ENCODE assay signal across 24 cellular contexts in the genomic region with DNA sequence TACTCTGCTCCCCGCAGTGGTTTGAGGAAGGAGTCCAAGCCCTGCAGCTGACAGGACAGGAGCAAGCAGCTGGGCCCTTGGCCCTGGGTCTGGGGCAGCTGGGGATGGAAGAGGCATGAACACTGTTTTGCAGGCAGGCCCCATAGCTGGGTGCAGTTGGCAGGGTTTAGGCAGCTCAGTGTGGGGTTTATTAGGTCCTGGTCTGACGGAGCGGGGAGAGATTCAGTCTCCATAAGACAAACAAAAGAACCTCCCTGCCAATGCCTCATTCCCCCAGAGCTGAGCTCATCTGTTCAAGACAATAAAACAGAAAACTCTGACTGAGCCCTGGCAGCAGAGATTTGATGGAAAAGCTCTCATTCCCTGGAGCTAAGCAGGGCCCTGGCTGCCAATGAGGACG. TPM values are rescaled to one million over a fixed set of nuclear protein-coding genes. Genes with fewer than 3 reads are reported as not detected.
A peak's percentile ranks its signal among the peaks of the same experiment; 100 is the strongest.
DNase-seq lines count a peak whose midpoint lies in the region; ATAC-seq and TF ChIP-seq lines count a peak whose summit lies in the region.
"Had no signal": no experiment of that assay in that cellular context is flagged by ENCODE, and none has a peak within 500 bp of the region (broad histone marks: within the 10 kb centered on the region; RNA-seq: fewer than 3 reads in every experiment).

No MANE protein-coding gene starts in this region.

- no peaks in the 10 kb centered on the region for H3K4me1 ChIP-seq in hepatocyte (ENCODE audit: insufficient read depth)
- no peaks in the 10 kb centered on the region for H3K4me1 ChIP-seq in Peyer's patch
- H3K4me1 ChIP-seq: A549, foreskin keratinocyte, pancreas, thyroid gland had no signal

- ATAC-seq in activated CD8-positive, alpha-beta memory T cell treated with anti-CD3 and anti-CD28 coated beads, Interleukin-2, amount 10 ng/mL, durations not matched to agents 7 days and 5 days: no peak
- ATAC-seq: A549; activated CD8-positive, alpha-beta T cell treated with anti-CD3 and anti-CD28 coated beads for 36 hours; effector memory CD8-positive, alpha-beta T cell; foreskin keratinocyte; pancreas had no signal

- peaks cover 4% of the 10 kb centered on the region for H3K4me1 Mint-ChIP-seq in brain
- H3K4me1 Mint-ChIP-seq in activated CD8-positive, alpha-beta memory T cell treated with anti-CD3 and anti-CD28 coated beads, Interleukin-2, amount 10 ng/mL, durations not matched to agents 7 days and 5 days: no peaks in the 10 kb centered on the region
- H3K4me1 Mint-ChIP-seq: activated naive CD8-positive, alpha-beta T cell treated with anti-CD3 and anti-CD28 coated beads, Interleukin-2, amount 10 ng/mL, durations not matched to agents 7 days and 5 days; CD4-positive, CD25-positive, alpha-beta regulatory T cell had no signal

- H3K36me3 ChIP-seq in hepatocyte (replicated peaks; ENCODE audit: insufficient read depth, low read depth) (no peaks in the 10 kb centered on the region), Peyer's patch (no peaks in the 10 kb centered on the region)
- H3K36me3 ChIP-seq: pancreas, spleen, thyroid gland had no signal

- no peaks in the 10 kb centered on the region for H3K79me2 ChIP-seq in hepatocyte

- H3K27me3 ChIP-seq in hepatocyte: no peaks in the 10 kb centered on the region
- no peaks in the 10 kb centered on the region for H3K27me3 ChIP-seq in Peyer's patch
- H3K27me3 ChIP-seq: pancreas, spleen, thyroid gland had no signal

- CTCF ChIA-PET in activated CD8-positive, alpha-beta memory T cell treated with anti-CD3 and anti-CD28 coated beads, Interleukin-2, amount 10 ng/mL, durations not matched to agents 7 days and 5 days (lab: Charles Lee): no interaction called here

- peak overlapping the region in 3 of 5 experiments; percentile 44 to 85 (median 78) for H3K27ac Mint-ChIP-seq in brain
- H3K27ac Mint-ChIP-seq in activated CD8-positive, alpha-beta memory T cell treated with anti-CD3 and anti-CD28 coated beads, Interleukin-2, amount 10 ng/mL, durations not matched to agents 7 days and 5 days: no peak overlapping the region
- H3K27ac Mint-ChIP-seq: activated CD8-positive, alpha-beta T cell treated with anti-CD3 and anti-CD28 coated beads for 36 hours; activated naive CD8-positive, alpha-beta T cell treated with anti-CD3 and anti-CD28 coated beads, Interleukin-2, amount 10 ng/mL, durations not matched to agents 7 days and 5 days; CD4-positive, CD25-positive, alpha-beta regulatory T cell; effector memory CD8-positive, alpha-beta T cell had no signal

- H3K4me3 ChIP-seq in AG10803 (ENCODE audit: low read length) (no peak overlapping the region), hepatocyte (no peak overlapping the region), Peyer's patch (no peak overlapping the region)
- H3K4me3 ChIP-seq: A549, pancreas, SK-N-MC, spleen, thyroid gland had no signal

- no peak overlapping the region for H3K4me3 Mint-ChIP-seq in brain
- no peak overlapping the region for H3K4me3 Mint-ChIP-seq in activated CD8-positive, alpha-beta memory T cell treated with anti-CD3 and anti-CD28 coated beads, Interleukin-2, amount 10 ng/mL, durations not matched to agents 7 days and 5 days
- H3K4me3 Mint-ChIP-seq: activated CD8-positive, alpha-beta T cell treated with anti-CD3 and anti-CD28 coated beads for 36 hours; activated naive CD8-positive, alpha-beta T cell treated with anti-CD3 and anti-CD28 coated beads, Interleukin-2, amount 10 ng/mL, durations not matched to agents 7 days and 5 days; CD4-positive, CD25-positive, alpha-beta regulatory T cell; effector memory CD8-positive, alpha-beta T cell had no signal

- no peak overlapping the region for H2AFZ ChIP-seq in hepatocyte

- TF ChIP-seq CTCF in AG10803 (conservative IDR thresholded peaks at IDR 0.05; ENCODE audit: low read length) (no peak), brain (conservative IDR thresholded peaks at IDR 0.05) (no peak), hepatocyte (IDR thresholded peaks at IDR 0.05; ENCODE audit: poor library complexity) (no peak), Peyer's patch (IDR thresholded peaks at IDR 0.05) (no peak)

- TF ChIP-seq POLR2A in Peyer's patch (IDR thresholded peaks at IDR 0.05): no peak

- no peaks in the 10 kb centered on the region for H3K9me2 ChIP-seq in hepatocyte (replicated peaks; ENCODE audit: insufficient read depth)

- WGBS in hepatocyte (ENCODE audit: low lambda C conversion rate, missing lambda C conversion rate): 58% methylated on average over 4 of the region's 4 CpGs

- H4K20me1 ChIP-seq in hepatocyte (ENCODE audit: insufficient read depth, poor library complexity, severe bottlenecking): no peaks in the 10 kb centered on the region

- peaks cover 6% of the 10 kb centered on the region for H3K27me3 Mint-ChIP-seq in brain
- peaks cover 14% of the 10 kb centered on the region for H3K27me3 Mint-ChIP-seq in activated CD8-positive, alpha-beta memory T cell treated with anti-CD3 and anti-CD28 coated beads, Interleukin-2, amount 10 ng/mL, durations not matched to agents 7 days and 5 days
- H3K27me3 Mint-ChIP-seq: activated naive CD8-positive, alpha-beta T cell treated with anti-CD3 and anti-CD28 coated beads, Interleukin-2, amount 10 ng/mL, durations not matched to agents 7 days and 5 days had no signal

- no peaks in the 10 kb centered on the region for H3K9me3 ChIP-seq in hepatocyte (ENCODE audit: low read depth)
- no peaks in the 10 kb centered on the region for H3K9me3 ChIP-seq in Peyer's patch
- H3K9me3 ChIP-seq: pancreas, thyroid gland had no signal

- H3K36me3 Mint-ChIP-seq in brain: peaks cover 49% of the 10 kb centered on the region
- H3K36me3 Mint-ChIP-seq in activated CD8-positive, alpha-beta memory T cell treated with anti-CD3 and anti-CD28 coated beads, Interleukin-2, amount 10 ng/mL, durations not matched to agents 7 days and 5 days: peaks cover 1% of the 10 kb centered on the region
- H3K36me3 Mint-ChIP-seq: activated naive CD8-positive, alpha-beta T cell treated with anti-CD3 and anti-CD28 coated beads, Interleukin-2, amount 10 ng/mL, durations not matched to agents 7 days and 5 days had no signal

- DNase-seq in AG10803 (ENCODE audit: low read depth) (peak; percentile 56), hepatocyte (ENCODE audit: low spot score) (peak; percentile 39), putamen (ENCODE audit: low spot score) (peak; percentile 69), SKM-1 (lab: John Stamatoyannopoulos, UW; ENCODE audit: unreplicated experiment) (no peak), UCSD-AML1 (lab: John Stamatoyannopoulos, UW; ENCODE audit: unreplicated experiment) (no peak), Peyer's patch (no peak)
- no peak for DNase-seq in activated CD8-positive, alpha-beta memory T cell treated with anti-CD3 and anti-CD28 coated beads, Interleukin-2, amount 10 ng/mL, durations not matched to agents 7 days and 5 days
- DNase-seq: activated CD4-positive, CD25-positive, alpha-beta regulatory T cell; activated CD8-positive, alpha-beta T cell treated with anti-CD3 and anti-CD28 coated beads for 36 hours; activated naive CD8-positive, alpha-beta T cell treated with anti-CD3 and anti-CD28 coated beads, Interleukin-2, amount 10 ng/mL, durations not matched to agents 7 days and 5 days; activated T-cell treated with anti-CD3 and anti-CD28 coated beads, Interleukin-2, amount 50 U/mL, for 48 hours; CD4-positive, CD25-positive, alpha-beta regulatory T cell; DMS153; effector memory CD8-positive, alpha-beta T cell; foreskin keratinocyte; Kasumi-1; left cardiac atrium; NCI-H1105; pancreas; spleen; thyroid gland had no signal

- H3K27ac ChIP-seq in hepatocyte (peak overlapping the region; percentile 40), Peyer's patch (no peak overlapping the region)
- H3K27ac ChIP-seq: A549, foreskin keratinocyte, pancreas, SK-N-MC, spleen, thyroid gland had no signal

- H3K4me2 ChIP-seq in hepatocyte: no peak overlapping the region
- H3K4me2 ChIP-seq: A549 had no signal

- H3K9me3 Mint-ChIP-seq in brain: peaks cover 11 to 30% (median 25%) of the 10 kb centered on the region in 5 experiments
- peaks cover 3% of the 10 kb centered on the region for H3K9me3 Mint-ChIP-seq in activated CD8-positive, alpha-beta memory T cell treated with anti-CD3 and anti-CD28 coated beads, Interleukin-2, amount 10 ng/mL, durations not matched to agents 7 days and 5 days (ENCODE audit: low read depth)

RNA-seq across cellular contexts. Expression of a gene that starts 37.3 kb away (rescaled TPM):
- 3.4 TPM for polyA plus RNA-seq in brain (ENCODE audit: insufficient read depth, low read depth, low replicate concordance)
- total RNA-seq in hepatocyte: 1.2 and 2.2 TPM in 2 replicates
- polyA plus RNA-seq in hepatocyte: 2.9 and 3.9 TPM in 2 replicates
- not detected for total RNA-seq in activated CD8-positive, alpha-beta memory T cell treated with anti-CD3 and anti-CD28 coated beads, Interleukin-2, amount 10 ng/mL, durations not matched to agents 7 days and 5 days
- 1 to 10 TPM in 3 of 4 donors, under 1 TPM in 1; 0.70 to 2.5 (median 1.9) TPM for total RNA-seq in Peyer's patch
- total RNA-seq: activated CD8-positive, alpha-beta T cell treated with anti-CD3 and anti-CD28 coated beads for 36 hours; CD4-positive, CD25-positive, alpha-beta regulatory T cell had no signal

Comparison
In these comparisons a context has a peak if more than half of its experiments do, and no peak if none do; other contexts are left out.
1. DNase-seq: peak in AG10803 (single experiment), hepatocyte (single experiment) and putamen (single experiment); none in activated CD8-positive, alpha-beta memory T cell treated with anti-CD3 and anti-CD28 coated beads, Interleukin-2, amount 10 ng/mL, durations not matched to agents 7 days and 5 days (single experiment), SKM-1 (single experiment), UCSD-AML1 (single experiment) and Peyer's patch (0 of 3).